In the genomic region with DNA sequence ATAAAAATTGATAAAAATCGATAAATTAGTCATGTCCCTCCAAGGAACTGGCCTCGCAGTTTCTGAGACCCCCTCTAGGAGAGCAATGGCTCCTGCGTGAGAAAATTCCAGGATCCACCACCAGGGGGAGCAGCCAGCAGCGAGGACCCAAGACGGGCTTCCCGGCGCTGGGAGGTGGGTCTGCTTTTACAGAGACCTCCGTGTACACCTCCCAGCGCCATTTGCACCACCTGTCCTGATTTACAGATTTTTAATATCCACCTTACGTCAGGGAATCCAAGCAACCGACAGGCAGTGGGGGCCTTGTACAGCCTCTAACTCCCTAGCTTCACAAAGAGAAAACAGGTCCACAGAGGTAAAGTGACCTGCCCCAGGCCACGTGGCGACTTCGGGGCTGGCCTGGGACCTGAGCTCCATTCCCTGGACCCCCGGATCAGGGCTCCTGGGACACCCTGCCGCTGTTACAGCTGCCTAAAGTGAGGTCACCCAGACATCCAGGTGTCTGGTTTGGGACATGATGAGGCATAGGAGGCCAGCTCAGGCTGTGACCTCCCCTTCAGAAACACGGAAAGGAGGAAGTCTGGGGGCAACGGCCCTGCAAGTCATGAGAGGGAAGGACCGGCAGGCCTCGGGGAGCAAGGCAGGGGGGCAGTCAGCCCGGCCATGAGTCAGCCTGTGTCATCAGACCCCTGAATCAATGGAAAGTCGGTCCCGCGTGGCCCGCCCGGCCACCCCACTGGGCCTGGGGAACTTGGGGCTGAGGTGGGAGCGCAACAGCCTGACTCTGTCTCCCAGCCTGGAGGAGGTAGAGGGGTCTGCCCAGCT, we compare ENCODE assay signal across 8 cellular contexts. TPM values are rescaled to one million over a fixed set of nuclear protein-coding genes. Genes with fewer than 3 reads are reported as not detected.
DNase-seq lines count a peak whose midpoint lies in the region; ATAC-seq and TF ChIP-seq lines count a peak whose summit lies in the region.

No MANE protein-coding gene starts in this region.

- peak overlapping the region in 1 of 2 experiments; percentile 45; a peak in 2 of 4 replicates for H3K4me3 ChIP-seq in HCT116 (replicated peaks in 1 of 2; ENCODE audit: low read depth in 1 of 2, low read length in 2 of 2)
- H3K4me3 ChIP-seq in PC-9 = peak overlapping the region; percentile 49; the same call in 1 of the 2 replicates
- peak overlapping the region; percentile 96 to 99 for H3K4me3 ChIP-seq in neutrophil (ENCODE audit: low read depth in 1 of 2, low read length in 1 of 2)

- POLR2A ChIA-PET in HCT116 (lab: Charles Lee) (interaction anchor here (1.0 kb wide), 1 partner anchor 10 kb away, joined by 3 read pairs; no protein-coding TSS in a partner anchor), PC-9 (lab: Charles Lee; ENCODE audit: unreplicated experiment) (interaction anchor here (0.7 kb wide), 1 partner anchor 35 kb away, joined by 3 read pairs; no protein-coding TSS in a partner anchor)

- H3K9me3 ChIP-seq in HCT116 (ENCODE audit: control insufficient read depth in 1 of 2, insufficient read depth in 1 of 2, low read depth in 1 of 2, low read length in 2 of 2) (no peaks in the 10 kb centered on the region), PC-9 (ENCODE audit: insufficient read depth, low read depth) (no peaks in the 10 kb centered on the region), neutrophil (no peaks in the 10 kb centered on the region)

- DNase-seq in AG20443 (ENCODE audit: low spot score) (peak; percentile 80), HCT116 (ENCODE audit: low read depth, low spot score) (no peak), PC-9 (peak in 1 of 2 experiments; percentile 64), fibroblast of peridontal ligament (ENCODE audit: extremely low read depth) (peak; percentile 65), superior temporal gyrus (ENCODE audit: extremely low spot score) (peak; percentile 78)
- peak; percentile 89 to 90 for DNase-seq in activated T-cell treated with anti-CD3 and anti-CD28 coated beads, Interleukin-2, amount 50 U/mL, for 48 hours

- RAD21 ChIA-PET in HCT116 (lab: Charles Lee; ENCODE audit: low non-redundant PET in 1 of 2, low total read pairs in 2 of 2, uncharacterized antibody in 2 of 2, unreplicated experiment in 2 of 2) = interaction anchor here in 1 of 2 experiments (0.9 kb wide), 1 partner anchor 25 kb away, joined by 3 read pairs; no protein-coding TSS in a partner anchor

- H4K20me1 ChIP-seq in HCT116 (ENCODE audit: insufficient read depth) (no peaks in the 10 kb centered on the region), PC-9 (ENCODE audit: insufficient read depth) (no peaks in the 10 kb centered on the region)

- BruUV-seq in HCT116 (replicated peaks; lab: Mats Ljungman, UMichigan) = no TSS peak
- no TSS peak for BruUV-seq in PC-9 (replicated peaks; lab: Mats Ljungman, UMichigan)

- no peak overlapping the region for H3K27ac ChIP-seq in HCT116 (ENCODE audit: low read depth, low read length)
- H3K27ac ChIP-seq in PC-9 = no peak overlapping the region
- H3K27ac ChIP-seq in neutrophil = peak overlapping the region; percentile 100

- H3K79me2 ChIP-seq in HCT116 (ENCODE audit: insufficient read depth, low read length) (no peaks in the 10 kb centered on the region), PC-9 (ENCODE audit: low read depth) (peaks cover 12% of the 10 kb centered on the region; the same call in 1 of the 2 replicates)

- H3F3A ChIP-seq in PC-9 (ENCODE audit: insufficient read depth, low read depth) = peaks cover 23% of the 10 kb centered on the region; the same call in 1 of the 2 replicates

- H3K4me2 ChIP-seq in HCT116 (ENCODE audit: low read length) (peak overlapping the region; percentile 75), PC-9 (peak overlapping the region; percentile 71)

- no peak for TF ChIP-seq POLR2A in HCT116 (IDR thresholded peaks at IDR 0.05; ENCODE audit: borderline replicate concordance, extremely low read depth, insufficient read depth, insufficient read length)

- H2AFZ ChIP-seq in HCT116 (ENCODE audit: low read depth, low read length, poor library complexity, severe bottlenecking) = peak overlapping the region; percentile 98
- peak overlapping the region; percentile 76 for H2AFZ ChIP-seq in PC-9

- ATAC-seq in HCT116 (peak; percentile 64), GM19023 (IDR thresholded peaks at IDR 0.05; ENCODE audit: unreplicated experiment) (no peak)

- H3K36me3 ChIP-seq in HCT116 (ENCODE audit: control insufficient read depth in 1 of 2, insufficient read depth in 2 of 2, low read length in 2 of 2) (no peaks in the 10 kb centered on the region), PC-9 (ENCODE audit: low read depth) (no peaks in the 10 kb centered on the region), neutrophil (peaks cover 20% of the 10 kb centered on the region)

- intact Hi-C loops in HCT116 (cut with micrococcal nuclease) = loop anchor here (1.0 kb wide), 1 partner anchor 24 kb away; no protein-coding TSS in a partner anchor
- intact Hi-C loops in PC-9 (cut with micrococcal nuclease; ENCODE audit: unreplicated experiment) = loop anchor here (1.0 to 10.0 kb wide), 3 partner anchors 64 to 342 kb away; partner anchors contain the start of gene TCN2

- H3K4me1 ChIP-seq in HCT116 (ENCODE audit: control insufficient read depth in 1 of 2, insufficient read depth in 2 of 2, low read length in 2 of 2) = peaks cover 6 to 23% of the 10 kb centered on the region in 2 experiments
- peaks cover 51% of the 10 kb centered on the region for H3K4me1 ChIP-seq in PC-9 (replicated peaks; ENCODE audit: insufficient read depth)
- H3K4me1 ChIP-seq in neutrophil (ENCODE audit: control insufficient read depth in 1 of 2, insufficient read depth in 1 of 2, low read depth in 1 of 2, low read length in 1 of 2) = peaks cover 75 to 87% of the 10 kb centered on the region in 2 experiments

- H3K27me3 ChIP-seq in HCT116 (ENCODE audit: insufficient read depth, low read length) = no peaks in the 10 kb centered on the region
- no peaks in the 10 kb centered on the region for H3K27me3 ChIP-seq in PC-9 (ENCODE audit: insufficient read depth, low read depth)
- no peaks in the 10 kb centered on the region for H3K27me3 ChIP-seq in neutrophil

- peak overlapping the region; percentile 57 for H3K9ac ChIP-seq in HCT116 (ENCODE audit: low read length)

- TF ChIP-seq CTCF in HCT116 (IDR thresholded peaks at IDR 0.05 in 2 of 3, conservative IDR thresholded peaks at IDR 0.05 in 1 of 3; ENCODE audit: borderline replicate concordance in 1 of 3, insufficient read depth in 1 of 3, low read depth in 2 of 3, low read length in 2 of 3) (peak in 2 of 3 experiments; percentile 91 to 96; a peak in 4 of 6 replicates), PC-9 (conservative IDR thresholded peaks at IDR 0.05) (peak; percentile 100), neutrophil (IDR thresholded peaks at IDR 0.05) (peak; percentile 94)

- CTCF ChIA-PET in HCT116 (lab: Charles Lee) = interaction anchor here (0.9 to 1.6 kb wide), 7 partner anchors 14 to 124 kb away, joined by 3 to 12 read pairs (median 4); partner anchors contain the start of genes RNF215 and TBC1D10A
- CTCF ChIA-PET in PC-9 (lab: Charles Lee) = interaction anchor here (0.5 to 1.2 kb wide), 5 partner anchors 14 to 175 kb away, joined by 3 to 7 read pairs (median 3); no protein-coding TSS in a partner anchor

- H3K9me2 ChIP-seq in HCT116 (ENCODE audit: insufficient read depth) (no peaks in the 10 kb centered on the region), PC-9 (ENCODE audit: insufficient read depth) (no peaks in the 10 kb centered on the region)

- TF ChIP-seq RAD21 in HCT116 (IDR thresholded peaks at IDR 0.05; ENCODE audit: low read depth) = no peak

TF ChIP-seq in HCT116, 20 proteins besides CTCF, POLR2A, EP300 and RAD21 (continues in another document):
- TF ChIP-seq ELF1 (IDR thresholded peaks at IDR 0.05; ENCODE audit: borderline replicate concordance, low read depth) (no peak), EGR1 (IDR thresholded peaks at IDR 0.05; ENCODE audit: low read depth) (no peak), TCF7L2 (IDR thresholded peaks at IDR 0.05; ENCODE audit: borderline replicate concordance, extremely low read depth, insufficient read depth, insufficient read length) (no peak), ATF3 (IDR thresholded peaks at IDR 0.05) (no peak), FOSL1 (IDR thresholded peaks at IDR 0.05; ENCODE audit: low read depth) (no peak), REST (IDR thresholded peaks at IDR 0.05; ENCODE audit: low read depth) (no peak), ZNF274 (IDR thresholded peaks at IDR 0.05; ENCODE audit: low read depth, low read length) (no peak), JUND (IDR thresholded peaks at IDR 0.05) (no peak), EZH2 (IDR thresholded peaks at IDR 0.05) (no peak)

RNA-seq across cellular contexts. Expression of gene OSM, which starts 3.5 kb away (rescaled TPM):
- total RNA-seq in HCT116 (2021; ENCODE audit: unreplicated experiment) (not detected), PC-9 (2021) (not detected in 2 replicates)
- polyA plus RNA-seq in HCT116 (2012) = 0.04 and 0.05 TPM in 2 replicates

RNA-seq across cellular contexts. Expression of gene LIF, which starts 16.6 kb away (rescaled TPM):
- total RNA-seq in HCT116 (2021; ENCODE audit: unreplicated experiment) = 75.4 TPM
- 105 and 129 TPM in 2 replicates for polyA plus RNA-seq in HCT116 (2012)
- 17.2 and 17.4 TPM in 2 replicates for total RNA-seq in PC-9 (2021)

RNA-seq across cellular contexts. Expression of gene CASTOR1, which starts 26.2 kb away (rescaled TPM):
- total RNA-seq in HCT116 (2021; ENCODE audit: unreplicated experiment) (6.5 TPM), PC-9 (2021) (10.6 and 11.1 TPM in 2 replicates)
- 5.2 and 5.6 TPM in 2 replicates for polyA plus RNA-seq in HCT116 (2012)
